In genomic region chr11:79926707-79927106, GRCh38 we compare ENCODE assay signal across 26 cellular contexts.
"Had no signal": no experiment of that assay in that cellular context is flagged by ENCODE, and none has a peak within 500 bp of the region (broad histone marks: within the 10 kb centered on the region; RNA-seq: fewer than 3 reads in every experiment).

No MANE protein-coding gene starts in this region.

- H3K36me3 ChIP-seq: colonic mucosa, esophagus squamous epithelium, gastrocnemius medialis, gastroesophageal sphincter, heart left ventricle, heart right ventricle had no signal

- H3K4me3 ChIP-seq: colonic mucosa, coronary artery, dorsolateral prefrontal cortex, esophagus squamous epithelium, gastrocnemius medialis, gastroesophageal sphincter, heart left ventricle, heart right ventricle had no signal

- DNase-seq: colonic mucosa; cortex of kidney; dermis blood vessel endothelial cell; dorsolateral prefrontal cortex; effector CD4-positive, alpha-beta T cell; effector CD8-positive, alpha-beta T cell; effector memory CD4-positive, alpha-beta T cell; effector memory CD8-positive, alpha-beta T cell; endodermal cell; erythroblast; esophagus squamous epithelium; foreskin fibroblast; foreskin keratinocyte; foreskin melanocyte; gastrocnemius medialis; glutamatergic neuron; head of caudate nucleus; heart left ventricle; heart right ventricle had no signal

- FAIRE-seq: colon, endometrium, endothelial cell of umbilical vein, frontal cortex had no signal

- H3K27me3 ChIP-seq: colonic mucosa, dorsolateral prefrontal cortex, esophagus squamous epithelium, foreskin keratinocyte, gastrocnemius medialis, gastroesophageal sphincter, heart left ventricle, heart right ventricle had no signal

- H3K9me3 ChIP-seq: colonic mucosa, esophagus squamous epithelium, gastrocnemius medialis, gastroesophageal sphincter, heart left ventricle, heart right ventricle had no signal

- ATAC-seq: effector memory CD8-positive, alpha-beta T cell; foreskin keratinocyte; gastrocnemius medialis; gastroesophageal sphincter; heart left ventricle; heart right ventricle had no signal

- H3K27ac ChIP-seq: colonic mucosa, coronary artery, dorsolateral prefrontal cortex, epithelial cell of prostate, esophagus squamous epithelium, foreskin keratinocyte, gastrocnemius medialis, gastroesophageal sphincter, heart left ventricle, heart right ventricle had no signal

- H3K4me1 ChIP-seq: colonic mucosa, esophagus squamous epithelium, foreskin keratinocyte, gastrocnemius medialis, gastroesophageal sphincter, heart left ventricle, heart right ventricle had no signal
